ENCODE assay signal across 21 cellular contexts in genomic region chr2:103008586-103008985, GRCh38.
DNase-seq lines count a peak whose midpoint lies in the region; ATAC-seq and TF ChIP-seq lines count a peak whose summit lies in the region.
"Had no signal": no experiment of that assay in that cellular context is flagged by ENCODE, and none has a peak within 500 bp of the region (broad histone marks: within the 10 kb centered on the region; RNA-seq: fewer than 3 reads in every experiment).

No MANE protein-coding gene starts in this region.

- TF ChIP-seq POLR2A in stomach (IDR thresholded peaks at IDR 0.05), result no peak
- no peak for TF ChIP-seq POLR2A in body of pancreas (IDR thresholded peaks at IDR 0.05)

- H3K4me3 ChIP-seq in H7 (ENCODE audit: insufficient read depth, low read depth, low read length) (no peak overlapping the region), stomach (no peak overlapping the region), body of pancreas (no peak overlapping the region)
- H3K4me3 ChIP-seq: coronary artery, left ventricle myocardium inferior, uterus had no signal

- DNase-seq in H7 (peak; percentile 9), NCI-H82 treated with DMSO at 0.1 percent for 48 hours (lab: John Stamatoyannopoulos, UW; ENCODE audit: unreplicated experiment) (peak; percentile 7), iPS DF 19.7 (ENCODE audit: low read depth, low spot score) (peak; percentile 15), pons (ENCODE audit: low spot score) (peak; percentile 22), stomach (no peak), body of pancreas (no peak)
- DNase-seq: activated CD4-positive, alpha-beta memory T cell treated with anti-CD3 and anti-CD28 coated beads for 36 hours; activated CD4-positive, CD25-positive, alpha-beta regulatory T cell; activated gamma-delta T cell; CD8-positive, alpha-beta T cell; DMS53; immature natural killer cell; left ventricle myocardium inferior; MV-4-11; NCI-H187; stimulated activated CD4-positive, alpha-beta T cell treated with anti-CD3 and anti-CD28 coated beads, Interleukin-1b, Interleukin-23, amount 100 ng/mL, for 48 hours; T-helper 9 cell; uterus had no signal

- H3K27ac ChIP-seq in stomach (no peak overlapping the region), body of pancreas (no peak overlapping the region)
- H3K27ac ChIP-seq: coronary artery, left ventricle myocardium inferior, uterus had no signal

- intact Hi-C loops in stomach (cut with DNase I; ENCODE audit: low total_unique reads), result no loop called here
- intact Hi-C loops in body of pancreas (cut with DNase I), result no loop called here

- H3K9me3 ChIP-seq in stomach (no peaks in the 10 kb centered on the region), body of pancreas (no peaks in the 10 kb centered on the region)
- H3K9me3 ChIP-seq: left ventricle myocardium inferior, uterus had no signal

- H3K36me3 ChIP-seq in H7 (replicated peaks; ENCODE audit: control insufficient read depth, insufficient read depth, low read length), result no peaks in the 10 kb centered on the region
- no peaks in the 10 kb centered on the region for H3K36me3 ChIP-seq in stomach
- H3K36me3 ChIP-seq in body of pancreas (replicated peaks in 1 of 2; ENCODE audit: insufficient read depth in 1 of 2, low read depth in 2 of 2), result no peaks in the 10 kb centered on the region
- H3K36me3 ChIP-seq: left ventricle myocardium inferior, uterus had no signal

- WGBS in stomach, 5 donors, result 31 to 53% (median 34%) methylated on average over 6 of the region's 6 CpGs
- 35 to 43% methylated on average over 6 of the region's 6 CpGs for WGBS in body of pancreas, 2 donors

- TF ChIP-seq CTCF in stomach (IDR thresholded peaks at IDR 0.05) (no peak), body of pancreas (IDR thresholded peaks at IDR 0.05) (no peak)

- TF ChIP-seq EP300 in stomach (IDR thresholded peaks at IDR 0.05), result no peak

- H3K4me1 ChIP-seq in stomach (no peaks in the 10 kb centered on the region), body of pancreas (no peaks in the 10 kb centered on the region)
- H3K4me1 ChIP-seq: left ventricle myocardium inferior, uterus had no signal

- H3K27me3 ChIP-seq in H7 (ENCODE audit: control insufficient read depth, insufficient read depth, low read length) (no peaks in the 10 kb centered on the region), stomach (no peaks in the 10 kb centered on the region), body of pancreas (no peaks in the 10 kb centered on the region)
- H3K27me3 ChIP-seq: uterus had no signal

- no peak for ATAC-seq in HG02763 (IDR thresholded peaks at IDR 0.05; ENCODE audit: unreplicated experiment)
- no peak for ATAC-seq in body of pancreas
- ATAC-seq: CD8-positive, alpha-beta T cell; stimulated activated memory B cell treated with anti-CD40 and anti-IgM and Interleukin-4, amounts not matched to agents 10 μg/mL and 1 μg/mL and 100 μg/mL, for 72 hours had no signal

Comparison
In these comparisons a context has a peak if more than half of its experiments do, and no peak if none do; other contexts are left out.
1. DNase-seq: peak in H7 (single experiment), NCI-H82 treated with DMSO at 0.1 percent for 48 hours (single experiment), iPS DF 19.7 (single experiment) and pons (single experiment); none in stomach (single experiment) and body of pancreas (0 of 4).